In genomic region chr4:138609943-138610350, GRCh38 we compare ENCODE assay signal across 11 cellular contexts.
DNase-seq lines count a peak whose midpoint lies in the region; ATAC-seq, FAIRE-seq and TF ChIP-seq lines count a peak whose summit lies in the region.
"Had no signal": no experiment of that assay in that cellular context is flagged by ENCODE, and none has a peak within 500 bp of the region (broad histone marks: within the 10 kb centered on the region; RNA-seq: fewer than 3 reads in every experiment).

No MANE protein-coding gene starts in this region.

- DNase-seq in HK-2 (ENCODE audit: unreplicated experiment) (peak; percentile 40), choroid plexus epithelial cell (ENCODE audit: low read depth) (peak; percentile 82), testis (peak; percentile 15), DMS53 treated with DMSO at 0.1 percent for 48 hours (lab: John Stamatoyannopoulos, UW; ENCODE audit: unreplicated experiment) (no peak), COR-L47 (lab: John Stamatoyannopoulos, UW) (no peak), GM12891 (ENCODE audit: insufficient read length, low spot score) (no peak)
- DNase-seq: NCI-H187 treated with DMSO at 0.1 percent for 48 hours; stimulated activated CD4-positive, alpha-beta T cell treated with anti-CD3 and anti-CD28 coated beads, Interleukin-4, amount 100 ng/mL, for 1 hour; WERI-Rb-1 had no signal

- intact Hi-C loops in testis (cut with DNase I; ENCODE audit: low total_unique reads) = no loop called here

- no peak overlapping the region for H3K4me3 ChIP-seq in choroid plexus epithelial cell (ENCODE audit: low read depth, low read length)
- no peak overlapping the region for H3K4me3 ChIP-seq in testis

- no peaks in the 10 kb centered on the region for H3K9me3 ChIP-seq in testis

- no peak overlapping the region for H3K27ac ChIP-seq in testis
- H3K27ac ChIP-seq: WERI-Rb-1 had no signal

- FAIRE-seq in GM12891 (lab: Jason Lieb, UNC) = no peak
- FAIRE-seq: islet of Langerhans had no signal

- H3K36me3 ChIP-seq in testis (ENCODE audit: low read depth, missing control alignments) = no peaks in the 10 kb centered on the region
- H3K36me3 ChIP-seq: WERI-Rb-1 had no signal

- 41 to 47% methylated on average over 2 of the region's 2 CpGs for WGBS in testis, 2 donors

- ATAC-seq in GM19025 (IDR thresholded peaks at IDR 0.05; ENCODE audit: low read depth, unreplicated experiment) = peak; percentile 85

- peaks cover 8% of the 10 kb centered on the region for H3K4me1 ChIP-seq in testis

- no peaks in the 10 kb centered on the region for H3K27me3 ChIP-seq in testis

- TF ChIP-seq POLR2A in testis (IDR thresholded peaks at IDR 0.05) (no peak), GM12891 (IDR thresholded peaks at IDR 0.05; ENCODE audit: low read depth, low read length) (no peak)

- TF ChIP-seq CTCF in choroid plexus epithelial cell (conservative IDR thresholded peaks at IDR 0.05; ENCODE audit: low read depth, low read length) = no peak
- no peak for TF ChIP-seq CTCF in testis (IDR thresholded peaks at IDR 0.05)

TF ChIP-seq in GM12891, 5 proteins besides CTCF, POLR2A, EP300 and RAD21:
- TF ChIP-seq TAF1 (IDR thresholded peaks at IDR 0.05; ENCODE audit: low read depth, low read length) (no peak), PAX5 (IDR thresholded peaks at IDR 0.05; ENCODE audit: insufficient read depth, low read length, severe bottlenecking) (no peak), SPI1 (IDR thresholded peaks at IDR 0.05; ENCODE audit: low read depth, low read length) (no peak), POLR2AphosphoS5 (IDR thresholded peaks at IDR 0.05; ENCODE audit: low read depth, low read length) (no peak), POU2F2 (IDR thresholded peaks at IDR 0.05; ENCODE audit: low read depth, low read length) (no peak)
TF ChIP-seq in GM12891: peak in this region for 0.

Comparison
In these comparisons a context has a peak if more than half of its experiments do, and no peak if none do; other contexts are left out.
1. DNase-seq: peak in HK-2 (single experiment), choroid plexus epithelial cell (single experiment) and testis (single experiment); none in DMS53 treated with DMSO at 0.1 percent for 48 hours (single experiment), COR-L47 (single experiment) and GM12891 (single experiment).